In genomic region chr22:20011123-20011992, GRCh38 we compare ENCODE assay signal across 19 cellular contexts. TPM values are rescaled to one million over a fixed set of nuclear protein-coding genes. Genes with fewer than 3 reads are reported as not detected.
A peak's percentile ranks its signal among the peaks of the same experiment; 100 is the strongest.
DNase-seq lines count a peak whose midpoint lies in the region; ATAC-seq and TF ChIP-seq lines count a peak whose summit lies in the region.
"Had no signal": no experiment of that assay in that cellular context is flagged by ENCODE, and none has a peak within 500 bp of the region (broad histone marks: within the 10 kb centered on the region; RNA-seq: fewer than 3 reads in every experiment).

No MANE protein-coding gene starts in this region.

- H3K4me3 ChIP-seq in mammary epithelial cell (replicated peaks in 1 of 3; ENCODE audit: insufficient read depth in 1 of 3, low read depth in 2 of 3, low read length in 3 of 3): no peak overlapping the region
- no peak overlapping the region for H3K4me3 ChIP-seq in breast epithelium
- no peak overlapping the region for H3K4me3 ChIP-seq in CD8-positive, alpha-beta memory T cell (ENCODE audit: low read length)
- H3K4me3 ChIP-seq in neuronal stem cell (ENCODE audit: low read length in 2 of 2): no peak overlapping the region
- no peak overlapping the region for H3K4me3 ChIP-seq in upper lobe of left lung
- H3K4me3 ChIP-seq: GM23338 had no signal

- intact Hi-C loops in mammary epithelial cell (cut with micrococcal nuclease) (no loop called here), breast epithelium (cut with DNase I; ENCODE audit: low total_unique reads) (loop anchor here (5.0 kb wide), 1 partner anchor 39 kb away; no protein-coding TSS in a partner anchor), CD14-positive monocyte (cut with micrococcal nuclease) (loop anchor here (5.0 to 10.0 kb wide), 3 partner anchors 39 to 279 kb away; partner anchors contain the start of genes GNB1L (in 1 of the 2) and RTL10 (in 1 of the 2))

- H2BK12ac ChIP-seq in neuronal stem cell (ENCODE audit: low read length): no peak overlapping the region

- H3K9me3 ChIP-seq in mammary epithelial cell (replicated peaks; ENCODE audit: insufficient read depth, low read length) (no peaks in the 10 kb centered on the region), breast epithelium (no peaks in the 10 kb centered on the region), neuronal stem cell (replicated peaks in 1 of 2; ENCODE audit: control insufficient read depth in 2 of 2, insufficient read depth in 1 of 2, low read depth in 1 of 2, low read length in 2 of 2) (no peaks in the 10 kb centered on the region), upper lobe of left lung (no peaks in the 10 kb centered on the region)
- H3K9me3 ChIP-seq in CD8-positive, alpha-beta memory T cell (ENCODE audit: low read length): no peaks in the 10 kb centered on the region

- H2AK5ac ChIP-seq in neuronal stem cell (ENCODE audit: low read depth, low read length): peak overlapping the region; percentile 44

- no peak overlapping the region for H2BK120ac ChIP-seq in neuronal stem cell (ENCODE audit: low read depth, low read length)

- dilution Hi-C loops in mammary epithelial cell (cut with HindIII; ENCODE audit: low sequenced_read_pairs): no loop called here

- no peaks in the 10 kb centered on the region for H3K36me3 ChIP-seq in mammary epithelial cell (ENCODE audit: insufficient read depth, low read length)
- H3K36me3 ChIP-seq in breast epithelium: no peaks in the 10 kb centered on the region
- no peaks in the 10 kb centered on the region for H3K36me3 ChIP-seq in CD8-positive, alpha-beta memory T cell (ENCODE audit: insufficient read depth, low read length)
- H3K36me3 ChIP-seq in neuronal stem cell (replicated peaks in 1 of 2; ENCODE audit: control insufficient read depth in 2 of 2, insufficient read depth in 2 of 2, low read length in 2 of 2): no peaks in the 10 kb centered on the region
- no peaks in the 10 kb centered on the region for H3K36me3 ChIP-seq in upper lobe of left lung

- ATAC-seq in upper lobe of left lung (ENCODE audit: low FRiP score in 2 of 2): no peak
- ATAC-seq: GM23338 had no signal

- no peaks in the 10 kb centered on the region for H4K20me1 ChIP-seq in mammary epithelial cell (ENCODE audit: insufficient read depth, low read length)

- H3K4me3 Mint-ChIP-seq in CD8-positive, alpha-beta memory T cell: no peak overlapping the region
- H3K4me3 Mint-ChIP-seq in glutamatergic neuron (ENCODE audit: unreplicated experiment) (no peak overlapping the region), CD14-positive monocyte (no peak overlapping the region)
- H3K4me3 Mint-ChIP-seq: GM23338 had no signal

- H3K36me3 Mint-ChIP-seq in CD8-positive, alpha-beta memory T cell: no peaks in the 10 kb centered on the region
- H3K36me3 Mint-ChIP-seq in glutamatergic neuron (ENCODE audit: unreplicated experiment) (no peaks in the 10 kb centered on the region), CD14-positive monocyte (no peaks in the 10 kb centered on the region)
- H3K36me3 Mint-ChIP-seq: CD4-positive, alpha-beta memory T cell had no signal

- H3K23ac ChIP-seq in neuronal stem cell (ENCODE audit: low read depth, low read length, poor library complexity): peak overlapping the region; percentile 69

- no peaks in the 10 kb centered on the region for H3K79me2 ChIP-seq in mammary epithelial cell (ENCODE audit: insufficient read depth, low read length)

- TF ChIP-seq EP300 in upper lobe of left lung (IDR thresholded peaks at IDR 0.05): no peak

- peak overlapping the region; percentile 7 for H4K8ac ChIP-seq in neuronal stem cell (ENCODE audit: low read depth, low read length)

- H3K27me3 Mint-ChIP-seq in CD8-positive, alpha-beta memory T cell: no peaks in the 10 kb centered on the region
- peaks cover 2% of the 10 kb centered on the region for H3K27me3 Mint-ChIP-seq in glutamatergic neuron (ENCODE audit: unreplicated experiment)
- H3K27me3 Mint-ChIP-seq in CD14-positive monocyte (ENCODE audit: low read depth in 3 of 3): peaks cover 15 to 31% (median 24%) of the 10 kb centered on the region in 3 donors

- peak overlapping the region; percentile 39 for H2BK15ac ChIP-seq in neuronal stem cell (ENCODE audit: low read length)

- H3K9ac ChIP-seq in mammary epithelial cell (ENCODE audit: insufficient read depth, low read length) (no peak overlapping the region), neuronal stem cell (ENCODE audit: low read depth, low read length, poor library complexity) (peak overlapping the region; percentile 57)

- TF ChIP-seq CTCF in mammary epithelial cell (conservative IDR thresholded peaks at IDR 0.05 in 1 of 2, IDR thresholded peaks at IDR 0.05 in 1 of 2; ENCODE audit: extremely low read depth in 1 of 2, insufficient read depth in 1 of 2, low read depth in 1 of 2, low read length in 2 of 2) (no peak), breast epithelium (IDR thresholded peaks at IDR 0.05) (no peak), glutamatergic neuron (IDR thresholded peaks at IDR 0.05; ENCODE audit: partially characterized antibody, unreplicated experiment) (no peak), upper lobe of left lung (IDR thresholded peaks at IDR 0.05) (no peak), CD14-positive monocyte (IDR thresholded peaks at IDR 0.05) (no peak)

- in situ Hi-C loops in mammary epithelial cell (cut with MboI; ENCODE audit: low sequenced_read_pairs in 2 of 2): loop anchor here in 1 of 2 donors (5.0 kb wide), 1 partner anchor 39 kb away; no protein-coding TSS in a partner anchor

- H3K9me3 Mint-ChIP-seq in CD8-positive, alpha-beta memory T cell: no peaks in the 10 kb centered on the region
- H3K9me3 Mint-ChIP-seq in glutamatergic neuron (ENCODE audit: unreplicated experiment): peaks cover 10% of the 10 kb centered on the region
- H3K9me3 Mint-ChIP-seq in CD14-positive monocyte: peaks cover 0 to 4% (median 0%) of the 10 kb centered on the region in 7 donors
- H3K9me3 Mint-ChIP-seq: CD4-positive, alpha-beta memory T cell; GM23338 had no signal

- H3K14ac ChIP-seq in neuronal stem cell (ENCODE audit: low read length): no peak overlapping the region

- CTCF ChIA-PET in mammary epithelial cell (lab: Charles Lee; ENCODE audit: low non-redundant PET): no interaction called here
- CTCF ChIA-PET in CD8-positive, alpha-beta memory T cell (lab: Charles Lee): interaction anchor here (0.9 kb wide), 1 partner anchor 10 kb away, joined by 3 read pairs; no protein-coding TSS in a partner anchor

- no peak overlapping the region for H3K27ac Mint-ChIP-seq in CD8-positive, alpha-beta memory T cell
- H3K27ac Mint-ChIP-seq in glutamatergic neuron (ENCODE audit: unreplicated experiment) (no peak overlapping the region), CD14-positive monocyte (no peak overlapping the region)

- H3K4ac ChIP-seq in neuronal stem cell (ENCODE audit: low read length): no peak overlapping the region

- no TSS peak for BruUV-seq in mammary epithelial cell (replicated peaks; lab: Mats Ljungman, UMichigan)

- H3K27ac ChIP-seq in mammary epithelial cell (ENCODE audit: insufficient read depth, low read depth, low read length): no peak overlapping the region
- no peak overlapping the region for H3K27ac ChIP-seq in breast epithelium
- peak overlapping the region; percentile 17 for H3K27ac ChIP-seq in CD8-positive, alpha-beta memory T cell (ENCODE audit: low read depth, low read length)
- no peak overlapping the region for H3K27ac ChIP-seq in neuronal stem cell (replicated peaks; ENCODE audit: low read length)
- H3K27ac ChIP-seq in upper lobe of left lung: no peak overlapping the region

- WGBS in mammary epithelial cell (ENCODE audit: low coverage, missing lambda C conversion rate): 79% methylated on average over 19 of the region's 20 CpGs
- no CpG with 5 or more reads among the region's 20 CpGs for WGBS in neuronal stem cell (ENCODE audit: extremely low coverage in 2 of 2, insufficient read length in 2 of 2, insufficient replicate concordance in 1 of 2), 2 donors
- WGBS in upper lobe of left lung, 2 donors: 84 to 86% methylated on average over 17 to 20 of the region's 20 CpGs

- DNase-seq in mammary epithelial cell: no peak
- no peak for DNase-seq in breast epithelium (ENCODE audit: low spot score in 2 of 2)
- peak in 1 of 5 donors; percentile 42 for DNase-seq in CD8-positive, alpha-beta memory T cell
- DNase-seq in glutamatergic neuron: peak; percentile 13
- no peak for DNase-seq in neuronal stem cell (ENCODE audit: low spot score)
- DNase-seq in upper lobe of left lung: no peak
- DNase-seq in SKM-1 treated with dmso at 0.1 percent for 144 hours (lab: John Stamatoyannopoulos, UW; ENCODE audit: unreplicated experiment): no peak
- no peak for DNase-seq in CD14-positive monocyte (ENCODE audit: low spot score)
- DNase-seq: 8988T; CD4-positive, alpha-beta memory T cell; DMS53; EL; HCEC 1CT; KBM-7; NCI-H1105 treated with DMSO at 0.1 percent for 48 hours; NCI-H1694; NCI-H510A; NCI-H82 had no signal

- H3K18ac ChIP-seq in neuronal stem cell (ENCODE audit: low read length): no peak overlapping the region

- H3K4me1 ChIP-seq in mammary epithelial cell (ENCODE audit: insufficient read depth, low read length) (peaks cover 29% of the 10 kb centered on the region), breast epithelium (peaks cover 0 to 4% of the 10 kb centered on the region in 2 donors), neuronal stem cell (ENCODE audit: control insufficient read depth in 2 of 2, insufficient read depth in 1 of 2, low read depth in 1 of 2, low read length in 2 of 2) (peaks cover 3 to 7% of the 10 kb centered on the region in 2 donors), upper lobe of left lung (peaks cover 6 to 21% (median 17%) of the 10 kb centered on the region in 4 donors)
- H3K4me1 ChIP-seq in CD8-positive, alpha-beta memory T cell (ENCODE audit: insufficient read depth, low read length): peaks cover 31% of the 10 kb centered on the region

- H3K27me3 ChIP-seq in mammary epithelial cell (ENCODE audit: insufficient read depth, low read length) (no peaks in the 10 kb centered on the region), breast epithelium (no peaks in the 10 kb centered on the region), neuronal stem cell (ENCODE audit: control insufficient read depth in 3 of 3, insufficient read depth in 3 of 3, low read depth in 1 of 3, low read length in 3 of 3) (peaks cover 0 to 18% (median 16%) of the 10 kb centered on the region in 3 experiments), upper lobe of left lung (peaks cover 0 to 4% (median 0%) of the 10 kb centered on the region in 4 donors)
- no peaks in the 10 kb centered on the region for H3K27me3 ChIP-seq in CD8-positive, alpha-beta memory T cell (ENCODE audit: insufficient read depth, low read length, poor library complexity, severe bottlenecking)

- H2AFZ ChIP-seq in mammary epithelial cell (ENCODE audit: low read depth, low read length): peak overlapping the region; percentile 51
- no peak overlapping the region for H2AFZ ChIP-seq in neuronal stem cell (ENCODE audit: low read length)
- H2AFZ ChIP-seq: GM23338 had no signal

- H3K79me1 ChIP-seq in neuronal stem cell (ENCODE audit: low read depth, low read length): peaks cover 5% of the 10 kb centered on the region

- no peak overlapping the region for H3K4me2 ChIP-seq in mammary epithelial cell (ENCODE audit: insufficient read depth, low read depth, low read length)
- H3K4me2 ChIP-seq in neuronal stem cell (ENCODE audit: insufficient read depth, low read length, poor library complexity, severe bottlenecking): no peak overlapping the region
- H3K4me2 ChIP-seq: GM23338 had no signal

- no peak for TF ChIP-seq POLR2A in breast epithelium (IDR thresholded peaks at IDR 0.05)
- no peak for TF ChIP-seq POLR2A in upper lobe of left lung (IDR thresholded peaks at IDR 0.05)

- peaks cover 0 to 5% (median 3%) of the 10 kb centered on the region in 3 donors for H3K4me1 Mint-ChIP-seq in CD8-positive, alpha-beta memory T cell
- H3K4me1 Mint-ChIP-seq in glutamatergic neuron (ENCODE audit: low read depth, unreplicated experiment) (peaks cover 14% of the 10 kb centered on the region), CD14-positive monocyte (no peaks in the 10 kb centered on the region)

- no peak overlapping the region for H4K91ac ChIP-seq in neuronal stem cell (ENCODE audit: low read depth, low read length, poor library complexity)

- peak overlapping the region; percentile 72 for H2BK5ac ChIP-seq in neuronal stem cell (ENCODE audit: low read length)

- POLR2A ChIA-PET in CD8-positive, alpha-beta memory T cell (lab: Charles Lee): no interaction called here

RNA-seq across cellular contexts. Expression of gene ARVCF, which starts 5.3 kb away (rescaled TPM):
- total RNA-seq in mammary epithelial cell: 10 to 100 TPM; 16.4 to 34.3 TPM
- 6.0 TPM for polyA plus RNA-seq in mammary epithelial cell
- polyA minus RNA-seq in mammary epithelial cell: 2.3 TPM
- 10 to 100 TPM; 13.0 to 51.2 (median 44.2) TPM for total RNA-seq in breast epithelium
- 1 to 10 TPM; 1.4 to 1.8 TPM for total RNA-seq in CD8-positive, alpha-beta memory T cell
- polyA plus RNA-seq in CD8-positive, alpha-beta memory T cell: 0.92 TPM
- 119 TPM for total RNA-seq in glutamatergic neuron (ENCODE audit: unreplicated experiment)
- 35.3 TPM for polyA plus RNA-seq in neuronal stem cell (2013, experiment 1 of 2)
- 32.4 TPM for polyA plus RNA-seq in neuronal stem cell (2013, experiment 2 of 2)
- 10 to 100 TPM; 18.5 to 54.5 (median 22.8) TPM for total RNA-seq in upper lobe of left lung
- polyA plus RNA-seq in CD14-positive monocyte: under 1 TPM; 0.31 to 0.44 TPM

RNA-seq across cellular contexts. Expression of gene TANGO2, which starts 9.6 kb away (rescaled TPM):
- total RNA-seq in mammary epithelial cell (10 to 100 TPM; 22.5 to 45.7 TPM), breast epithelium (10 to 100 TPM; 25.9 to 55.4 (median 33.4) TPM), glutamatergic neuron (ENCODE audit: unreplicated experiment) (31.8 TPM), upper lobe of left lung (10 to 100 TPM; 33.9 to 94.3 (median 55.0) TPM)
- polyA plus RNA-seq in mammary epithelial cell (39.1 TPM), CD14-positive monocyte (10 to 100 TPM; 56.4 to 58.2 TPM)
- polyA minus RNA-seq in mammary epithelial cell: 47.0 TPM
- total RNA-seq in CD8-positive, alpha-beta memory T cell: 10 to 100 TPM; 27.3 to 28.0 TPM
- 48.6 TPM for polyA plus RNA-seq in CD8-positive, alpha-beta memory T cell
- 4.9 TPM for polyA plus RNA-seq in neuronal stem cell (2013, experiment 1 of 2)
- polyA plus RNA-seq in neuronal stem cell (2013, experiment 2 of 2): 4.2 TPM

Comparison
In these comparisons a context has a peak if more than half of its experiments do, and no peak if none do; other contexts are left out.
1. RNA of gene ARVCF, which starts 5.3 kb away (total RNA-seq): 119 TPM in glutamatergic neuron (single experiment), 13.0 to 51.2 TPM in breast epithelium, 16.4 to 34.3 TPM in mammary epithelial cell and 18.5 to 54.5 TPM in upper lobe of left lung; 1.4 to 1.8 TPM in CD8-positive, alpha-beta memory T cell; every median in the first group is over 4 times any median in the second.